8 cellular contexts compared by ENCODE assay signal in genomic region chrX:154411322-154411980, GRCh38. TPM values are rescaled to one million over a fixed set of nuclear protein-coding genes. Genes with fewer than 3 reads are reported as not detected.
DNase-seq lines count a peak whose midpoint lies in the region; ATAC-seq, FAIRE-seq and TF ChIP-seq lines count a peak whose summit lies in the region.

TAFAZZIN (plus strand) TSS chrX:154411539; CDS start chrX:154411844, 305 bp downstream.

- peaks cover 3% of the 10 kb centered on the region for H3K9me3 Mint-ChIP-seq in mesothelial cell of epicardium

- CTCF ChIA-PET in endothelial cell of umbilical vein (lab: Charles Lee) = interaction anchor here (0.9 to 1.1 kb wide), 3 partner anchors 12 to 17 kb away, joined by 3 to 5 read pairs (median 4); partner anchors contain the start of gene ATP6AP1

- H3K4me2 ChIP-seq in endothelial cell of umbilical vein (ENCODE audit: insufficient read depth, low read length) = peak within 1 kb of the TSS; percentile 69

- H2AFZ ChIP-seq in endothelial cell of umbilical vein (ENCODE audit: low read depth, low read length) = peak within 1 kb of the TSS; percentile 31

- H3K36me3 ChIP-seq in endothelial cell of umbilical vein (ENCODE audit: control insufficient read depth in 2 of 2, extremely low read depth in 1 of 2, insufficient read depth in 2 of 2, low read length in 2 of 2) = no peaks in the 10 kb centered on the region

- dilution Hi-C loops in endothelial cell of umbilical vein (cut with MboI; ENCODE audit: extremely low pct_ligation_motif_present, low sequenced_read_pairs) = no loop called here

- peak within 1 kb of the TSS; percentile 65 for H3K27ac ChIP-seq in endothelial cell of umbilical vein (ENCODE audit: insufficient read depth, low read depth, low read length)

- peak within 1 kb of the TSS; percentile 15 to 48 (median 40) for H3K4me3 ChIP-seq in endothelial cell of umbilical vein (replicated peaks in 1 of 3; ENCODE audit: insufficient read depth in 1 of 3, low read depth in 1 of 3, low read length in 3 of 3)

- peak within 1 kb of the TSS; percentile 85 for H3K4me3 Mint-ChIP-seq in mesothelial cell of epicardium

- H4K20me1 ChIP-seq in endothelial cell of umbilical vein (replicated peaks; ENCODE audit: control insufficient read depth, extremely low read depth, insufficient read depth, low read length) = no peaks in the 10 kb centered on the region

- no peaks in the 10 kb centered on the region for H3K27me3 Mint-ChIP-seq in mesothelial cell of epicardium (ENCODE audit: low read depth)

- peaks cover 14% of the 10 kb centered on the region for H3K79me2 ChIP-seq in endothelial cell of umbilical vein (ENCODE audit: control insufficient read depth, insufficient read depth, low read length)

- H3K4me1 Mint-ChIP-seq in mesothelial cell of epicardium = peaks cover 12% of the 10 kb centered on the region

- H3K9ac ChIP-seq in endothelial cell of umbilical vein (replicated peaks; ENCODE audit: extremely low read depth, insufficient read depth, low read length) = peak within 1 kb of the TSS; percentile 60

- H3K9me3 ChIP-seq in endothelial cell of umbilical vein (replicated peaks; ENCODE audit: control insufficient read depth, insufficient read depth, low read length) = no peaks in the 10 kb centered on the region

- peak; percentile 26 to 42 for DNase-seq in SHP77 (lab: John Stamatoyannopoulos, UW)
- no peak for DNase-seq in SHP77 treated with DMSO at 0.1 percent for 48 hours (lab: John Stamatoyannopoulos, UW)
- peak; percentile 54 for DNase-seq in NOMO-1 treated with dmso at 0.1 percent for 144 hours (lab: John Stamatoyannopoulos, UW; ENCODE audit: unreplicated experiment)
- peak; percentile 59 for DNase-seq in activated T-cell treated with anti-CD3 and anti-CD28 coated beads for 1 hour (ENCODE audit: low read depth)
- DNase-seq in endothelial cell of umbilical vein (ENCODE audit: low read depth, low spot score) = peak; percentile 58
- peak; percentile 44 to 64 for DNase-seq in mesothelial cell of epicardium (ENCODE audit: low spot score in 2 of 2, unreplicated experiment in 2 of 2)
- DNase-seq in stimulated activated CD8-positive, alpha-beta memory T cell treated with anti-CD3 and anti-CD28 coated beads, Interleukin-4, amount 100 ng/mL, for 48 hours = peak; percentile 78

- H3K27ac Mint-ChIP-seq in mesothelial cell of epicardium = peak within 1 kb of the TSS; percentile 83

- H3K9me1 ChIP-seq in endothelial cell of umbilical vein (replicated peaks; ENCODE audit: control insufficient read depth, extremely low read depth, insufficient read depth, low read length) = no peaks in the 10 kb centered on the region

- peak; percentile 95 for FAIRE-seq in endothelial cell of umbilical vein (lab: Jason Lieb, UNC)

- peak; percentile 61 for ATAC-seq in HG03280 (IDR thresholded peaks at IDR 0.05; ENCODE audit: unreplicated experiment)

- intact Hi-C loops in endothelial cell of umbilical vein (cut with micrococcal nuclease) = no loop called here

- peak; percentile 62 for TF ChIP-seq POLR2A in endothelial cell of umbilical vein (IDR thresholded peaks at IDR 0.05; ENCODE audit: low read depth, low read length)

- BruUV-seq in endothelial cell of umbilical vein (replicated peaks; lab: Mats Ljungman, UMichigan) = TSS peak; percentile 28

- peaks cover 2% of the 10 kb centered on the region for H3K36me3 Mint-ChIP-seq in mesothelial cell of epicardium

- TF ChIP-seq CTCF in endothelial cell of umbilical vein (IDR thresholded peaks at IDR 0.05; ENCODE audit: extremely low read depth in 1 of 2, insufficient read depth in 1 of 2, low read depth in 1 of 2, low read length in 2 of 2) (no peak), mesothelial cell of epicardium (IDR thresholded peaks at IDR 0.05; ENCODE audit: unreplicated experiment) (no peak)

- H3K27me3 ChIP-seq in endothelial cell of umbilical vein (ENCODE audit: control insufficient read depth in 2 of 2, insufficient read depth in 2 of 2, low read length in 2 of 2) = no peaks in the 10 kb centered on the region

- POLR2A ChIA-PET in endothelial cell of umbilical vein (lab: Charles Lee) = no interaction called here

- H3K4me1 ChIP-seq in endothelial cell of umbilical vein (ENCODE audit: control insufficient read depth, extremely low read depth, insufficient read depth, low read length) = peaks cover 22% of the 10 kb centered on the region

TF ChIP-seq in endothelial cell of umbilical vein, 7 proteins besides CTCF, POLR2A, EP300 and RAD21:
- TF ChIP-seq JUN (IDR thresholded peaks at IDR 0.05; ENCODE audit: borderline replicate concordance, insufficient read depth, insufficient read length, low read depth) (no peak), POLR2AphosphoS5 (IDR thresholded peaks at IDR 0.05; ENCODE audit: insufficient read depth, low read depth, low read length) (peak; percentile 41)

RNA-seq across cellular contexts. Expression of gene TAFAZZIN, which starts in this region (rescaled TPM):
- total RNA-seq in endothelial cell of umbilical vein = 43.4 and 46.6 TPM in 2 replicates
- polyA plus RNA-seq in endothelial cell of umbilical vein = 33.8 and 37.2 TPM in 2 replicates
- polyA plus RNA-seq in endothelial cell of umbilical vein (2011; cell fraction: cytosol; rRNA removed) = 16.7 and 24.8 TPM in 2 replicates
- 175 and 186 TPM in 2 replicates for polyA plus RNA-seq in endothelial cell of umbilical vein (2011; cell fraction: nucleus; rRNA removed)
- 18.7 and 22.4 TPM in 2 replicates for polyA plus RNA-seq in endothelial cell of umbilical vein (2012)
- 20.5 and 27.7 TPM in 2 replicates for polyA minus RNA-seq in endothelial cell of umbilical vein
- 22.4 TPM for polyA minus RNA-seq in endothelial cell of umbilical vein (2011; cell fraction: cytosol; rRNA and poly(A)+ RNA removed)
- 28.5 and 35.5 TPM in 2 replicates for polyA minus RNA-seq in endothelial cell of umbilical vein (2011; cell fraction: nucleus; rRNA and poly(A)+ RNA removed)
- 36.7 to 40.8 TPM (median 40.3 TPM) in 3 replicates for total RNA-seq in mesothelial cell of epicardium
